14 cellular contexts compared by ENCODE assay signal in the genomic region with DNA sequence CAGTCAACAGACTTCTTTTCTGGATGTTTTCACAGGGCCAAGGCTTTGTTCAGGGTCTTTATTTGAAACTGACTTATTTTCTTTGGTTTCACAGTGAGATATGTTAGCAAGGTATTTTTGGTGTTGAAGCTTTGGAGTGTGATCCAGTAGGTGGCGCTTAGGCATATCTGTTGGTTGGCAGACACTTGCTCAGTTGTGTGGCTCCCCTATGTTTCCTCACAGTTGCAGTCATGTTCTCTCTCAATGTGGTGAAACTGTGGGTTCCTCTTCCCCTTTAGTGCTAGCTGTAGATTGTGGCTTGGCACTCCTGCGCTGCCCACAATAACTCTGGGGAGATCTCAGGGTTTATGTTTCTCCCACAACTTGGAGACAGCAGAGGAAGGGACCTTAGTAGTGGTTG.
DNase-seq lines count a peak whose midpoint lies in the region; ATAC-seq and TF ChIP-seq lines count a peak whose summit lies in the region.
"Had no signal": no experiment of that assay in that cellular context is flagged by ENCODE, and none has a peak within 500 bp of the region (broad histone marks: within the 10 kb centered on the region; RNA-seq: fewer than 3 reads in every experiment).

No MANE protein-coding gene starts in this region.

- DNase-seq in GDM1 (lab: John Stamatoyannopoulos, UW): peak; percentile 78
- DNase-seq in RPMI8226: peak; percentile 13
- no peak for DNase-seq in left lung
- no peak for DNase-seq in upper lobe of right lung
- no peak for DNase-seq in heart right ventricle
- DNase-seq: activated CD4-positive, CD25-positive, alpha-beta regulatory T cell; CD8-positive, alpha-beta memory T cell; erythroblast; NCI-H146 had no signal

- H3K27me3 ChIP-seq in KMS-11 (ENCODE audit: insufficient read depth, low read depth) (no peaks in the 10 kb centered on the region), left lung (no peaks in the 10 kb centered on the region), upper lobe of right lung (no peaks in the 10 kb centered on the region), heart right ventricle (no peaks in the 10 kb centered on the region)
- H3K27me3 ChIP-seq: cardiac muscle cell, vagina had no signal

- H2AFZ ChIP-seq in KMS-11 (ENCODE audit: low read depth): no peak overlapping the region

- H3K9me3 Mint-ChIP-seq in stimulated activated memory B cell treated with anti-CD40 and anti-IgM and Interleukin-4, amounts not matched to agents 10 μg/mL and 1 μg/mL and 100 μg/mL, for 72 hours: peaks cover 6% of the 10 kb centered on the region

- ATAC-seq in left lung (peak; percentile 25), HG03354 (IDR thresholded peaks at IDR 0.05; ENCODE audit: poor library complexity, severe bottlenecking, unreplicated experiment) (no peak), upper lobe of right lung (no peak), heart right ventricle (no peak)
- ATAC-seq in stimulated activated memory B cell treated with anti-CD40 and anti-IgM and Interleukin-4, amounts not matched to agents 10 μg/mL and 1 μg/mL and 100 μg/mL, for 72 hours: no peak

- H3K4me3 ChIP-seq in KMS-11 (IDR thresholded peaks at IDR 0.05; ENCODE audit: insufficient read depth, low read depth, low read length) (no peak overlapping the region), left lung (no peak overlapping the region), upper lobe of right lung (no peak overlapping the region), heart right ventricle (no peak overlapping the region)
- H3K4me3 ChIP-seq: cardiac muscle cell, vagina had no signal

- H3K27ac Mint-ChIP-seq in stimulated activated memory B cell treated with anti-CD40 and anti-IgM and Interleukin-4, amounts not matched to agents 10 μg/mL and 1 μg/mL and 100 μg/mL, for 72 hours: no peak overlapping the region

- no peaks in the 10 kb centered on the region for H3K4me1 ChIP-seq in KMS-11 (ENCODE audit: low read depth, poor library complexity, severe bottlenecking)
- no peaks in the 10 kb centered on the region for H3K4me1 ChIP-seq in left lung
- no peaks in the 10 kb centered on the region for H3K4me1 ChIP-seq in upper lobe of right lung
- H3K4me1 ChIP-seq in heart right ventricle: no peaks in the 10 kb centered on the region
- H3K4me1 ChIP-seq: vagina had no signal

- no peaks in the 10 kb centered on the region for H3K36me3 ChIP-seq in KMS-11 (ENCODE audit: insufficient read depth)
- no peaks in the 10 kb centered on the region for H3K36me3 ChIP-seq in left lung
- H3K36me3 ChIP-seq in upper lobe of right lung: no peaks in the 10 kb centered on the region
- no peaks in the 10 kb centered on the region for H3K36me3 ChIP-seq in heart right ventricle
- H3K36me3 ChIP-seq: cardiac muscle cell, vagina had no signal

- no peak overlapping the region for H3K4me2 ChIP-seq in KMS-11

- no peak overlapping the region for H3K27ac ChIP-seq in KMS-11
- H3K27ac ChIP-seq in left lung: no peak overlapping the region
- no peak overlapping the region for H3K27ac ChIP-seq in upper lobe of right lung
- no peak overlapping the region for H3K27ac ChIP-seq in heart right ventricle
- H3K27ac ChIP-seq: cardiac muscle cell, vagina had no signal

- no peaks in the 10 kb centered on the region for H3K36me3 Mint-ChIP-seq in stimulated activated memory B cell treated with anti-CD40 and anti-IgM and Interleukin-4, amounts not matched to agents 10 μg/mL and 1 μg/mL and 100 μg/mL, for 72 hours
- H3K36me3 Mint-ChIP-seq: CD8-positive, alpha-beta memory T cell had no signal

- H3K9me3 ChIP-seq in left lung (no peaks in the 10 kb centered on the region), upper lobe of right lung (no peaks in the 10 kb centered on the region), heart right ventricle (no peaks in the 10 kb centered on the region)
- H3K9me3 ChIP-seq: vagina had no signal

- no peaks in the 10 kb centered on the region for H3K27me3 Mint-ChIP-seq in stimulated activated memory B cell treated with anti-CD40 and anti-IgM and Interleukin-4, amounts not matched to agents 10 μg/mL and 1 μg/mL and 100 μg/mL, for 72 hours
- H3K27me3 Mint-ChIP-seq: CD8-positive, alpha-beta memory T cell had no signal

- H3K9ac ChIP-seq in KMS-11: no peak overlapping the region

- no peaks in the 10 kb centered on the region for H3K4me1 Mint-ChIP-seq in stimulated activated memory B cell treated with anti-CD40 and anti-IgM and Interleukin-4, amounts not matched to agents 10 μg/mL and 1 μg/mL and 100 μg/mL, for 72 hours
- H3K4me1 Mint-ChIP-seq: CD8-positive, alpha-beta memory T cell had no signal

- WGBS in heart right ventricle, 2 donors: 7 to 26% methylated on average over 1 to 2 of the region's 2 CpGs

- TF ChIP-seq CTCF in KMS-11 (conservative IDR thresholded peaks at IDR 0.05; ENCODE audit: low read depth, low read length) (peak; percentile 48), left lung (IDR thresholded peaks at IDR 0.05) (no peak), upper lobe of right lung (IDR thresholded peaks at IDR 0.05) (no peak), heart right ventricle (IDR thresholded peaks at IDR 0.05) (no peak)

- H4K20me1 ChIP-seq in KMS-11 (ENCODE audit: insufficient read depth): no peaks in the 10 kb centered on the region

- intact Hi-C loops in left lung (cut with DNase I) (no loop called here), upper lobe of right lung (cut with DNase I) (no loop called here), heart right ventricle (cut with DNase I) (no loop called here)

- no peaks in the 10 kb centered on the region for H3K79me2 ChIP-seq in KMS-11 (ENCODE audit: insufficient read depth, low read depth)

- H3K4me3 Mint-ChIP-seq in stimulated activated memory B cell treated with anti-CD40 and anti-IgM and Interleukin-4, amounts not matched to agents 10 μg/mL and 1 μg/mL and 100 μg/mL, for 72 hours: no peak overlapping the region
- H3K4me3 Mint-ChIP-seq: CD8-positive, alpha-beta memory T cell had no signal

Comparison
In these comparisons a context has a peak if more than half of its experiments do, and no peak if none do; other contexts are left out.
1. DNase-seq: peak in GDM1 (single experiment) and RPMI8226 (single experiment); none in left lung (0 of 2), upper lobe of right lung (single experiment) and heart right ventricle (0 of 2).